Comparison of ENCODE assay signal across 13 cellular contexts in genomic region chr20:34042286-34042685, GRCh38. TPM values are rescaled to one million over a fixed set of nuclear protein-coding genes. Genes with fewer than 3 reads are reported as not detected.
DNase-seq lines count a peak whose midpoint lies in the region; ATAC-seq, FAIRE-seq and TF ChIP-seq lines count a peak whose summit lies in the region.
"Had no signal": no experiment of that assay in that cellular context is flagged by ENCODE, and none has a peak within 500 bp of the region (broad histone marks: within the 10 kb centered on the region; RNA-seq: fewer than 3 reads in every experiment).

No MANE protein-coding gene starts in this region.

- peak; percentile 57 for ATAC-seq in activated CD4-positive, alpha-beta T cell treated with anti-CD3 and anti-CD28 coated beads for 36 hours

- FAIRE-seq in frontal cortex (lab: Jason Lieb, UNC) = no peak
- FAIRE-seq: astrocyte, D721Med had no signal

- H3K4me1 Mint-ChIP-seq in activated CD4-positive, alpha-beta T cell treated with anti-CD3 and anti-CD28 coated beads for 36 hours = peaks cover 69% of the 10 kb centered on the region
- H3K4me1 Mint-ChIP-seq in activated CD4-positive, alpha-beta T cell treated with anti-CD3 and anti-CD28 coated beads, Interleukin-2, amount 10 ng/mL, durations not matched to agents 7 days and 5 days = peaks cover 43% of the 10 kb centered on the region
- H3K4me1 Mint-ChIP-seq in brain = peaks cover 87% of the 10 kb centered on the region
- peaks cover 77% of the 10 kb centered on the region for H3K4me1 Mint-ChIP-seq in nephron
- H3K4me1 Mint-ChIP-seq in HFFc6 (ENCODE audit: low read depth) = peaks cover 18% of the 10 kb centered on the region

- POLR2A ChIA-PET in activated CD4-positive, alpha-beta T cell treated with anti-CD3 and anti-CD28 coated beads for 36 hours (lab: Charles Lee) = no interaction called here
- POLR2A ChIA-PET in activated CD4-positive, alpha-beta T cell treated with anti-CD3 and anti-CD28 coated beads, Interleukin-2, amount 10 ng/mL, durations not matched to agents 7 days and 5 days (lab: Charles Lee) = no interaction called here

- intact Hi-C loops in activated CD4-positive, alpha-beta T cell treated with anti-CD3 and anti-CD28 coated beads for 36 hours (cut with DNase I, micrococcal nuclease) = no loop called here

- no peak for TF ChIP-seq CTCF in brain (conservative IDR thresholded peaks at IDR 0.05)
- no peak for TF ChIP-seq CTCF in nephron (IDR thresholded peaks at IDR 0.05; ENCODE audit: unreplicated experiment in 3 of 3)
- no peak for TF ChIP-seq CTCF in HFFc6 (IDR thresholded peaks at IDR 0.05)

- H3K27ac Mint-ChIP-seq in activated CD4-positive, alpha-beta T cell treated with anti-CD3 and anti-CD28 coated beads for 36 hours = peak overlapping the region; percentile 21
- no peak overlapping the region for H3K27ac Mint-ChIP-seq in activated CD4-positive, alpha-beta T cell treated with anti-CD3 and anti-CD28 coated beads, Interleukin-2, amount 10 ng/mL, durations not matched to agents 7 days and 5 days
- peak overlapping the region in 4 of 5 experiments; percentile 33 to 85 (median 45) for H3K27ac Mint-ChIP-seq in brain
- H3K27ac Mint-ChIP-seq in nephron = peak overlapping the region; percentile 2 to 57 (median 41)
- H3K27ac Mint-ChIP-seq in HFFc6 = no peak overlapping the region

- H3K27me3 Mint-ChIP-seq in activated CD4-positive, alpha-beta T cell treated with anti-CD3 and anti-CD28 coated beads for 36 hours = no peaks in the 10 kb centered on the region
- H3K27me3 Mint-ChIP-seq in activated CD4-positive, alpha-beta T cell treated with anti-CD3 and anti-CD28 coated beads, Interleukin-2, amount 10 ng/mL, durations not matched to agents 7 days and 5 days = no peaks in the 10 kb centered on the region
- no peaks in the 10 kb centered on the region for H3K27me3 Mint-ChIP-seq in brain
- H3K27me3 Mint-ChIP-seq in nephron (ENCODE audit: low read depth) = no peaks in the 10 kb centered on the region
- peaks cover 2% of the 10 kb centered on the region; the same call in 1 of the 2 replicates for H3K27me3 Mint-ChIP-seq in HFFc6 (ENCODE audit: insufficient read depth)
- H3K27me3 Mint-ChIP-seq: progenitor cell of endocrine pancreas had no signal

- H3K36me3 Mint-ChIP-seq in activated CD4-positive, alpha-beta T cell treated with anti-CD3 and anti-CD28 coated beads for 36 hours (ENCODE audit: low read depth) = peaks cover 9% of the 10 kb centered on the region
- peaks cover 18% of the 10 kb centered on the region for H3K36me3 Mint-ChIP-seq in activated CD4-positive, alpha-beta T cell treated with anti-CD3 and anti-CD28 coated beads, Interleukin-2, amount 10 ng/mL, durations not matched to agents 7 days and 5 days (ENCODE audit: low read depth)
- peaks cover 14% of the 10 kb centered on the region for H3K36me3 Mint-ChIP-seq in brain
- peaks cover 11% of the 10 kb centered on the region for H3K36me3 Mint-ChIP-seq in nephron (ENCODE audit: low read depth)
- no peaks in the 10 kb centered on the region for H3K36me3 Mint-ChIP-seq in HFFc6 (ENCODE audit: low read depth)

- no peak overlapping the region for H3K4me3 Mint-ChIP-seq in activated CD4-positive, alpha-beta T cell treated with anti-CD3 and anti-CD28 coated beads for 36 hours
- no peak overlapping the region for H3K4me3 Mint-ChIP-seq in activated CD4-positive, alpha-beta T cell treated with anti-CD3 and anti-CD28 coated beads, Interleukin-2, amount 10 ng/mL, durations not matched to agents 7 days and 5 days
- H3K4me3 Mint-ChIP-seq in brain (no peak overlapping the region), nephron (no peak overlapping the region), HFFc6 (no peak overlapping the region)

- CTCF ChIA-PET in activated CD4-positive, alpha-beta T cell treated with anti-CD3 and anti-CD28 coated beads for 36 hours (lab: Charles Lee) = interaction anchor here (1.3 kb wide), 1 partner anchor 11 kb away, joined by 3 read pairs; no protein-coding TSS in a partner anchor
- CTCF ChIA-PET in activated CD4-positive, alpha-beta T cell treated with anti-CD3 and anti-CD28 coated beads, Interleukin-2, amount 10 ng/mL, durations not matched to agents 7 days and 5 days (lab: Charles Lee) = interaction anchor here (0.7 to 1.1 kb wide), 2 partner anchors 12 to 54 kb away, joined by 3 read pairs; no protein-coding TSS in a partner anchor

- no peaks in the 10 kb centered on the region for H3K9me3 Mint-ChIP-seq in activated CD4-positive, alpha-beta T cell treated with anti-CD3 and anti-CD28 coated beads for 36 hours (ENCODE audit: low read depth)
- H3K9me3 Mint-ChIP-seq in activated CD4-positive, alpha-beta T cell treated with anti-CD3 and anti-CD28 coated beads, Interleukin-2, amount 10 ng/mL, durations not matched to agents 7 days and 5 days = no peaks in the 10 kb centered on the region
- no peaks in the 10 kb centered on the region for H3K9me3 Mint-ChIP-seq in brain
- H3K9me3 Mint-ChIP-seq in nephron = no peaks in the 10 kb centered on the region
- no peaks in the 10 kb centered on the region for H3K9me3 Mint-ChIP-seq in HFFc6

- DNase-seq in activated CD4-positive, alpha-beta T cell treated with anti-CD3 and anti-CD28 coated beads for 36 hours = peak; percentile 9
- DNase-seq in activated CD4-positive, alpha-beta T cell treated with anti-CD3 and anti-CD28 coated beads, Interleukin-2, amount 10 ng/mL, durations not matched to agents 7 days and 5 days = no peak
- peak; percentile 55 for DNase-seq in NCI-H1417 treated with DMSO at 0.1 percent for 48 hours (lab: John Stamatoyannopoulos, UW)
- no peak for DNase-seq in Kasumi-1 (lab: John Stamatoyannopoulos, UW)
- DNase-seq in frontal cortex (ENCODE audit: low spot score in 2 of 2) = no peak
- DNase-seq in HFFc6 = no peak
- DNase-seq: dorsolateral prefrontal cortex, midbrain had no signal

RNA-seq across cellular contexts. Expression of gene RALY, which starts 48.6 kb away (rescaled TPM):
- 100 to 1,000 TPM; 139 to 152 TPM for total RNA-seq in activated CD4-positive, alpha-beta T cell treated with anti-CD3 and anti-CD28 coated beads for 36 hours
- total RNA-seq in activated CD4-positive, alpha-beta T cell treated with anti-CD3 and anti-CD28 coated beads, Interleukin-2, amount 10 ng/mL, durations not matched to agents 7 days and 5 days = 100 to 1,000 TPM; 208 to 229 TPM
- polyA plus RNA-seq in brain (ENCODE audit: insufficient read depth, low read depth, low replicate concordance) = 413 TPM
- 48.5 TPM for total RNA-seq in frontal cortex
- 100 to 1,000 TPM; 108 to 124 (median 118) TPM for total RNA-seq in HFFc6 (2021; fragmentation: NEBNext Ultra II Directional; extraction: Animal tissue kit (Norgen Biotek cat#: 25700))

Comparison
In these comparisons a context has a peak if more than half of its experiments do, and no peak if none do; other contexts are left out.
1. DNase-seq: peak in activated CD4-positive, alpha-beta T cell treated with anti-CD3 and anti-CD28 coated beads for 36 hours (single experiment) and NCI-H1417 treated with DMSO at 0.1 percent for 48 hours (single experiment); none in activated CD4-positive, alpha-beta T cell treated with anti-CD3 and anti-CD28 coated beads, Interleukin-2, amount 10 ng/mL, durations not matched to agents 7 days and 5 days (single experiment), Kasumi-1 (0 of 2), frontal cortex (0 of 2) and HFFc6 (single experiment).
2. H3K27ac Mint-ChIP-seq: peak in activated CD4-positive, alpha-beta T cell treated with anti-CD3 and anti-CD28 coated beads for 36 hours (single experiment), brain (4 of 5) and nephron (3 of 3); none in activated CD4-positive, alpha-beta T cell treated with anti-CD3 and anti-CD28 coated beads, Interleukin-2, amount 10 ng/mL, durations not matched to agents 7 days and 5 days (single experiment) and HFFc6 (single experiment).